1 cellular context compared by ENCODE assay signal in genomic region chr12:92034858-92035401, GRCh38.
TF ChIP-seq lines count a peak whose summit lies in the region.

No MANE protein-coding gene starts in this region.

TF ChIP-seq in HepG2, 621 proteins besides CTCF, POLR2A, EP300 and RAD21 (continued from another document and continues in another):
- TF ChIP-seq, protein P1, sequence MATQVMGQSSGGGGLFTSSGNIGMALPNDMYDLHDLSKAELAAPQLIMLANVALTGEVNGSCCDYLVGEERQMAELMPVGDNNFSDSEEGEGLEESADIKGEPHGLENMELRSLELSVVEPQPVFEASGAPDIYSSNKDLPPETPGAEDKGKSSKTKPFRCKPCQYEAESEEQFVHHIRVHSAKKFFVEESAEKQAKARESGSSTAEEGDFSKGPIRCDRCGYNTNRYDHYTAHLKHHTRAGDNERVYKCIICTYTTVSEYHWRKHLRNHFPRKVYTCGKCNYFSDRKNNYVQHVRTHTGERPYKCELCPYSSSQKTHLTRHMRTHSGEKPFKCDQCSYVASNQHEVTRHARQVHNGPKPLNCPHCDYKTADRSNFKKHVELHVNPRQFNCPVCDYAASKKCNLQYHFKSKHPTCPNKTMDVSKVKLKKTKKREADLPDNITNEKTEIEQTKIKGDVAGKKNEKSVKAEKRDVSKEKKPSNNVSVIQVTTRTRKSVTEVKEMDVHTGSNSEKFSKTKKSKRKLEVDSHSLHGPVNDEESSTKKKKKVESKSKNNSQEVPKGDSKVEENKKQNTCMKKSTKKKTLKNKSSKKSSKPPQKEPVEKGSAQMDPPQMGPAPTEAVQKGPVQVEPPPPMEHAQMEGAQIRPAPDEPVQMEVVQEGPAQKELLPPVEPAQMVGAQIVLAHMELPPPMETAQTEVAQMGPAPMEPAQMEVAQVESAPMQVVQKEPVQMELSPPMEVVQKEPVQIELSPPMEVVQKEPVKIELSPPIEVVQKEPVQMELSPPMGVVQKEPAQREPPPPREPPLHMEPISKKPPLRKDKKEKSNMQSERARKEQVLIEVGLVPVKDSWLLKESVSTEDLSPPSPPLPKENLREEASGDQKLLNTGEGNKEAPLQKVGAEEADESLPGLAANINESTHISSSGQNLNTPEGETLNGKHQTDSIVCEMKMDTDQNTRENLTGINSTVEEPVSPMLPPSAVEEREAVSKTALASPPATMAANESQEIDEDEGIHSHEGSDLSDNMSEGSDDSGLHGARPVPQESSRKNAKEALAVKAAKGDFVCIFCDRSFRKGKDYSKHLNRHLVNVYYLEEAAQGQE (IDR thresholded peaks at IDR 0.05; ENCODE audit: borderline replicate concordance in 1 of 2, low read depth in 1 of 2, low read length in 2 of 2): no peak
- TF ChIP-seq ZNF75D (CRISPR knock-in tag; IDR thresholded peaks at IDR 0.05; ENCODE audit: borderline replicate concordance): no peak
- 0 out of 2 replicates have a peak, but pooled peaks have one; percentile 50 for TF ChIP-seq ZMAT3 (CRISPR knock-in tag; conservative IDR thresholded peaks at IDR 0.05)
- TF ChIP-seq ZFP36L2 (CRISPR knock-in tag; IDR thresholded peaks at IDR 0.05): no peak
- no peak for TF ChIP-seq PRMT3 (CRISPR knock-in tag; IDR thresholded peaks at IDR 0.05; ENCODE audit: borderline replicate concordance, low read depth)
- TF ChIP-seq ZNF124 (CRISPR knock-in tag; IDR thresholded peaks at IDR 0.05): 0 out of 2 replicates have a peak, but pooled peaks have one; percentile 30
- TF ChIP-seq HOXA5 (CRISPR knock-in tag; IDR thresholded peaks at IDR 0.05): 0 out of 2 replicates have a peak, but pooled peaks have one; percentile 64
- TF ChIP-seq ETV5 (CRISPR knock-in tag; IDR thresholded peaks at IDR 0.05; ENCODE audit: borderline replicate concordance): peak; percentile 46; the same call in 1 of the 2 replicates
- peak; percentile 23; the same call in 1 of the 2 replicates for TF ChIP-seq GABPB1 (CRISPR knock-in tag; IDR thresholded peaks at IDR 0.05)
- no peak for TF ChIP-seq CCDC6 (CRISPR knock-in tag; IDR thresholded peaks at IDR 0.05)
- no peak for TF ChIP-seq NFATC3 (CRISPR knock-in tag; IDR thresholded peaks at IDR 0.05)
- no peak for TF ChIP-seq BHLHE40 (IDR thresholded peaks at IDR 0.05; ENCODE audit: low read length)
- peak; percentile 86 for TF ChIP-seq SAP130 (CRISPR knock-in tag; IDR thresholded peaks at IDR 0.05; ENCODE audit: low read depth)
- TF ChIP-seq ZBTB40 (IDR thresholded peaks at IDR 0.05): no peak
- TF ChIP-seq ZBTB40 (CRISPR knock-in tag; IDR thresholded peaks at IDR 0.05): no peak
- TF ChIP-seq, protein P2, sequence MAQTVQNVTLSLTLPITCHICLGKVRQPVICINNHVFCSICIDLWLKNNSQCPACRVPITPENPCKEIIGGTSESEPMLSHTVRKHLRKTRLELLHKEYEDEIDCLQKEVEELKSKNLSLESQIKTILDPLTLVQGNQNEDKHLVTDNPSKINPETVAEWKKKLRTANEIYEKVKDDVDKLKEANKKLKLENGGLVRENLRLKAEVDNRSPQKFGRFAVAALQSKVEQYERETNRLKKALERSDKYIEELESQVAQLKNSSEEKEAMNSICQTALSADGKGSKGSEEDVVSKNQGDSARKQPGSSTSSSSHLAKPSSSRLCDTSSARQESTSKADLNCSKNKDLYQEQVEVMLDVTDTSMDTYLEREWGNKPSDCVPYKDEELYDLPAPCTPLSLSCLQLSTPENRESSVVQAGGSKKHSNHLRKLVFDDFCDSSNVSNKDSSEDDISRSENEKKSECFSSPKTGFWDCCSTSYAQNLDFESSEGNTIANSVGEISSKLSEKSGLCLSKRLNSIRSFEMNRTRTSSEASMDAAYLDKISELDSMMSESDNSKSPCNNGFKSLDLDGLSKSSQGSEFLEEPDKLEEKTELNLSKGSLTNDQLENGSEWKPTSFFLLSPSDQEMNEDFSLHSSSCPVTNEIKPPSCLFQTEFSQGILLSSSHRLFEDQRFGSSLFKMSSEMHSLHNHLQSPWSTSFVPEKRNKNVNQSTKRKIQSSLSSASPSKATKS (CRISPR knock-in tag; IDR thresholded peaks at IDR 0.05): no peak
- 0 out of 2 replicates have a peak, but pooled peaks have one; percentile 42 for TF ChIP-seq ZHX2 (IDR thresholded peaks at IDR 0.05; ENCODE audit: low read depth)
- no peak for TF ChIP-seq ZHX2 (CRISPR knock-in tag; IDR thresholded peaks at IDR 0.05; ENCODE audit: borderline replicate concordance)
- peak; percentile 58; the same call in 1 of the 2 replicates for TF ChIP-seq SMAD3 (CRISPR knock-in tag; IDR thresholded peaks at IDR 0.05)
- TF ChIP-seq, protein P3, sequence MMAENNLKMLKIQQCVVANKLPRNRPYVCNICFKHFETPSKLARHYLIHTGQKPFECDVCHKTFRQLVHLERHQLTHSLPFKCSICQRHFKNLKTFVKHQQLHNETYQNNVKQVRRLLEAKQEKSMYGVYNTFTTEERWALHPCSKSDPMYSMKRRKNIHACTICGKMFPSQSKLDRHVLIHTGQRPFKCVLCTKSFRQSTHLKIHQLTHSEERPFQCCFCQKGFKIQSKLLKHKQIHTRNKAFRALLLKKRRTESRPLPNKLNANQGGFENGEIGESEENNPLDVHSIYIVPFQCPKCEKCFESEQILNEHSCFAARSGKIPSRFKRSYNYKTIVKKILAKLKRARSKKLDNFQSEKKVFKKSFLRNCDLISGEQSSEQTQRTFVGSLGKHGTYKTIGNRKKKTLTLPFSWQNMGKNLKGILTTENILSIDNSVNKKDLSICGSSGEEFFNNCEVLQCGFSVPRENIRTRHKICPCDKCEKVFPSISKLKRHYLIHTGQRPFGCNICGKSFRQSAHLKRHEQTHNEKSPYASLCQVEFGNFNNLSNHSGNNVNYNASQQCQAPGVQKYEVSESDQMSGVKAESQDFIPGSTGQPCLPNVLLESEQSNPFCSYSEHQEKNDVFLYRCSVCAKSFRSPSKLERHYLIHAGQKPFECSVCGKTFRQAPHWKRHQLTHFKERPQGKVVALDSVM (CRISPR knock-in tag; IDR thresholded peaks at IDR 0.05): 0 out of 2 replicates have a peak, but pooled peaks have one; percentile 22
- TF ChIP-seq MXD3 (CRISPR knock-in tag; IDR thresholded peaks at IDR 0.05): 0 out of 2 replicates have a peak, but pooled peaks have one; percentile 33
- TF ChIP-seq KLF13 (CRISPR knock-in tag; IDR thresholded peaks at IDR 0.05): no peak
- 0 out of 2 replicates have a peak, but pooled peaks have one; percentile 26 for TF ChIP-seq KDM4B (CRISPR knock-in tag; IDR thresholded peaks at IDR 0.05)
- TF ChIP-seq HOXA3 (CRISPR knock-in tag; IDR thresholded peaks at IDR 0.05): peak; percentile 44; the same call in 1 of the 2 replicates
- TF ChIP-seq, protein P4, sequence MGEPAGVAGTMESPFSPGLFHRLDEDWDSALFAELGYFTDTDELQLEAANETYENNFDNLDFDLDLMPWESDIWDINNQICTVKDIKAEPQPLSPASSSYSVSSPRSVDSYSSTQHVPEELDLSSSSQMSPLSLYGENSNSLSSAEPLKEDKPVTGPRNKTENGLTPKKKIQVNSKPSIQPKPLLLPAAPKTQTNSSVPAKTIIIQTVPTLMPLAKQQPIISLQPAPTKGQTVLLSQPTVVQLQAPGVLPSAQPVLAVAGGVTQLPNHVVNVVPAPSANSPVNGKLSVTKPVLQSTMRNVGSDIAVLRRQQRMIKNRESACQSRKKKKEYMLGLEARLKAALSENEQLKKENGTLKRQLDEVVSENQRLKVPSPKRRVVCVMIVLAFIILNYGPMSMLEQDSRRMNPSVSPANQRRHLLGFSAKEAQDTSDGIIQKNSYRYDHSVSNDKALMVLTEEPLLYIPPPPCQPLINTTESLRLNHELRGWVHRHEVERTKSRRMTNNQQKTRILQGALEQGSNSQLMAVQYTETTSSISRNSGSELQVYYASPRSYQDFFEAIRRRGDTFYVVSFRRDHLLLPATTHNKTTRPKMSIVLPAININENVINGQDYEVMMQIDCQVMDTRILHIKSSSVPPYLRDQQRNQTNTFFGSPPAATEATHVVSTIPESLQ (CRISPR knock-in tag; conservative IDR thresholded peaks at IDR 0.05): no peak
- TF ChIP-seq MXD4 (CRISPR knock-in tag; IDR thresholded peaks at IDR 0.05): peak; percentile 48; the same call in 1 of the 2 replicates
- no peak for TF ChIP-seq JUND (CRISPR knock-in tag; IDR thresholded peaks at IDR 0.05)
- TF ChIP-seq HDAC2 (CRISPR knock-in tag; IDR thresholded peaks at IDR 0.05): peak; percentile 69; the same call in 1 of the 2 replicates
- no peak for TF ChIP-seq ZSCAN12 (CRISPR knock-in tag; IDR thresholded peaks at IDR 0.05)
- TF ChIP-seq NCOA2 (CRISPR knock-in tag; IDR thresholded peaks at IDR 0.05): peak; percentile 61
